Comparison of ENCODE assay signal across 10 cellular contexts in the genomic region with DNA sequence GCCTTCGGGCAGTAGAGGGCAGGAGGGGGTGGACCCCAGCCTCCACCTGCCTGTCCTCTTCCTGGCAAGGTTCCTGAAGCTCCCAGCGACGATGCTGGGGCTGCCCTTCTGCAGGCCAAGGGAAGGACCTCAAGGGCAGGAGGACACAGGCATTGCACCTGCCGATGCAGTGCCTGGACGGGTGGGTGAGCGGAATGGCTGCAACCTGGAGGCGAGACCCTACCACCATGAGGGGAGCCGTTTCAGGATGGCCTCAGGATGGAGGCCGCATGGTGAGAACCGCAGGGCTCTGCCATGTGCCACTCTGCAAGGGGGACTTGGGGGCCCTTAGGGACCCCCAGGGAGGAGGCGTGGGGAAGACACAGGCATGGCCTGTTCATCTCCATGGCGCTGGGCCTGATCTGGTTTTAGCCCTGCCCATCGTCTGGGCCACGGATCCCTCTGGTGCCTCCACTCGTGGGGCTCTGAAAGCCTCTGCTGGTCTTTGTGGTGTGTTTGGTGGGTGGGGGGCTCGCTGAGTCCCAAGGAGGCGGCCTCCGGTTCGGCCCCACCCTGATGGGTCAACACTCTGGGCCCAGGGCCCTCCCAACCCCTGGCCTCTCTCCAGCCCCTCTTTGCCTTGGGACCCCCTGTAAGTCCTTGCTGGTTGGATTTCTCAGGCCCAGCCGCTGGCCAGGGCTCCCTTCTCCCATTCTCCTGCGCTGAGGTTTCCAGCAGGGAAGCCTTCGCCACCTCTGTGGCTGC. TPM values are rescaled to one million over a fixed set of nuclear protein-coding genes. Genes with fewer than 3 reads are reported as not detected.
DNase-seq lines count a peak whose midpoint lies in the region; ATAC-seq and TF ChIP-seq lines count a peak whose summit lies in the region.
"Had no signal": no experiment of that assay in that cellular context is flagged by ENCODE, and none has a peak within 500 bp of the region (broad histone marks: within the 10 kb centered on the region; RNA-seq: fewer than 3 reads in every experiment).

No MANE protein-coding gene starts in this region.

- no peak for TF ChIP-seq CTCF in heart left ventricle (IDR thresholded peaks at IDR 0.05)

- peak overlapping the region; percentile 39 to 95 for H3K4me3 ChIP-seq in CD4-positive, alpha-beta memory T cell (ENCODE audit: low read length in 2 of 2)
- H3K4me3 ChIP-seq in heart left ventricle: peak overlapping the region in 1 of 12 donors; percentile 15

- H3K27ac ChIP-seq in CD4-positive, alpha-beta memory T cell (ENCODE audit: low read depth, low read length): peak overlapping the region; percentile 77
- peak overlapping the region in 2 of 12 donors; percentile 57 to 94 for H3K27ac ChIP-seq in heart left ventricle

- peak overlapping the region; percentile 81 to 99 (median 98) for H3K4me3 Mint-ChIP-seq in CD4-positive, alpha-beta memory T cell
- H3K4me3 Mint-ChIP-seq in activated T-helper 2 cell treated with anti-CD3 and anti-CD28 coated beads, Interferon-gamma antibody, Interleukin-2, Interleukin-4, amounts not matched to agents 10 μg/mL and 5 μg/mL and 100 μg/mL, durations not matched to agents 14 hours and 24 hours and 36 hours (ENCODE audit: low read depth): peak overlapping the region; percentile 100
- peak overlapping the region; percentile 95 to 100 (median 99) for H3K4me3 Mint-ChIP-seq in naive thymus-derived CD8-positive, alpha-beta T cell

- no peak for DNase-seq in CD4-positive, alpha-beta memory T cell
- DNase-seq in activated T-helper 2 cell treated with anti-CD3 and anti-CD28 coated beads, Interferon-gamma antibody, Interleukin-2, Interleukin-4, amounts not matched to agents 10 μg/mL and 5 μg/mL and 100 μg/mL, durations not matched to agents 14 hours and 24 hours and 36 hours (ENCODE audit: low spot score): no peak
- no peak for DNase-seq in naive thymus-derived CD8-positive, alpha-beta T cell
- DNase-seq in NCI-H226 (no peak), SIG-M5 (lab: John Stamatoyannopoulos, UW) (no peak), AG08396 (ENCODE audit: low spot score) (no peak), heart left ventricle (no peak)

- ATAC-seq in HG02938 (IDR thresholded peaks at IDR 0.05; ENCODE audit: unreplicated experiment) (peak; percentile 0), heart left ventricle (no peak)
- ATAC-seq in naive thymus-derived CD8-positive, alpha-beta T cell: no peak

- CTCF ChIA-PET in CD4-positive, alpha-beta memory T cell (lab: Charles Lee; ENCODE audit: partially characterized antibody): interaction anchor here (1.0 to 4.8 kb wide), 14 partner anchors 9 to 451 kb away, joined by 3 to 46 read pairs (median 4); partner anchors contain the start of genes SYT8 and TNNI2

- peaks cover 0 to 17% of the 10 kb centered on the region in 2 donors for H3K36me3 Mint-ChIP-seq in CD4-positive, alpha-beta memory T cell
- H3K36me3 Mint-ChIP-seq in activated T-helper 2 cell treated with anti-CD3 and anti-CD28 coated beads, Interferon-gamma antibody, Interleukin-2, Interleukin-4, amounts not matched to agents 10 μg/mL and 5 μg/mL and 100 μg/mL, durations not matched to agents 14 hours and 24 hours and 36 hours (ENCODE audit: low read depth): peaks cover 23% of the 10 kb centered on the region
- peaks cover 0 to 4% (median 0%) of the 10 kb centered on the region in 3 donors for H3K36me3 Mint-ChIP-seq in naive thymus-derived CD8-positive, alpha-beta T cell

- H3K36me3 ChIP-seq in CD4-positive, alpha-beta memory T cell (ENCODE audit: insufficient read depth, low read length): peaks cover 4% of the 10 kb centered on the region
- no peaks in the 10 kb centered on the region for H3K36me3 ChIP-seq in heart left ventricle

- TF ChIP-seq POLR2A in heart left ventricle (IDR thresholded peaks at IDR 0.05): no peak

- H3K9me3 Mint-ChIP-seq in CD4-positive, alpha-beta memory T cell: no peaks in the 10 kb centered on the region
- H3K9me3 Mint-ChIP-seq in activated T-helper 2 cell treated with anti-CD3 and anti-CD28 coated beads, Interferon-gamma antibody, Interleukin-2, Interleukin-4, amounts not matched to agents 10 μg/mL and 5 μg/mL and 100 μg/mL, durations not matched to agents 14 hours and 24 hours and 36 hours: no peaks in the 10 kb centered on the region
- no peaks in the 10 kb centered on the region for H3K9me3 Mint-ChIP-seq in naive thymus-derived CD8-positive, alpha-beta T cell

- POLR2A ChIA-PET in CD4-positive, alpha-beta memory T cell (lab: Charles Lee; ENCODE audit: partially characterized antibody): interaction anchor here (0.6 to 13.5 kb wide), 18 partner anchors 8 to 300 kb away, joined by 3 to 189 read pairs (median 6); partner anchors contain the start of genes CTSD, MRPL23, PRR33 and TNNI2
- POLR2A ChIA-PET in naive thymus-derived CD8-positive, alpha-beta T cell (lab: Charles Lee): interaction anchor here (0.5 to 12.6 kb wide), 24 partner anchors 9 to 454 kb away, joined by 3 to 163 read pairs (median 5); partner anchors contain the start of genes PRR33 and TNNI2

- intact Hi-C loops in CD4-positive, alpha-beta memory T cell (cut with micrococcal nuclease): loop anchor here (1.0 to 5.0 kb wide), 4 partner anchors 13 to 66 kb away; partner anchors contain the start of genes TNNI2 and TNNT3
- intact Hi-C loops in activated T-helper 2 cell treated with anti-CD3 and anti-CD28 coated beads, Interferon-gamma antibody, Interleukin-2, Interleukin-4, amounts not matched to agents 10 μg/mL and 5 μg/mL and 100 μg/mL, durations not matched to agents 14 hours and 24 hours and 36 hours (cut with micrococcal nuclease): loop anchor here (2.0 kb wide), 2 partner anchors 19 to 1041 kb away; no protein-coding TSS in a partner anchor
- intact Hi-C loops in heart left ventricle (cut with DNase I): no loop called here

- H3K27me3 ChIP-seq in CD4-positive, alpha-beta memory T cell (ENCODE audit: insufficient read depth, low read length): no peaks in the 10 kb centered on the region
- no peaks in the 10 kb centered on the region for H3K27me3 ChIP-seq in heart left ventricle

- H3K27ac Mint-ChIP-seq in CD4-positive, alpha-beta memory T cell: peak overlapping the region; percentile 96 to 99 (median 98)
- peak overlapping the region; percentile 99 for H3K27ac Mint-ChIP-seq in activated T-helper 2 cell treated with anti-CD3 and anti-CD28 coated beads, Interferon-gamma antibody, Interleukin-2, Interleukin-4, amounts not matched to agents 10 μg/mL and 5 μg/mL and 100 μg/mL, durations not matched to agents 14 hours and 24 hours and 36 hours
- peak overlapping the region; percentile 94 to 100 (median 98) for H3K27ac Mint-ChIP-seq in naive thymus-derived CD8-positive, alpha-beta T cell

- peaks cover 76% of the 10 kb centered on the region for H3K4me1 ChIP-seq in CD4-positive, alpha-beta memory T cell (ENCODE audit: insufficient read depth, low read length)
- H3K4me1 ChIP-seq in heart left ventricle: peaks cover 0 to 73% (median 0%) of the 10 kb centered on the region in 12 donors

- no peaks in the 10 kb centered on the region for H3K27me3 Mint-ChIP-seq in CD4-positive, alpha-beta memory T cell
- H3K27me3 Mint-ChIP-seq in activated T-helper 2 cell treated with anti-CD3 and anti-CD28 coated beads, Interferon-gamma antibody, Interleukin-2, Interleukin-4, amounts not matched to agents 10 μg/mL and 5 μg/mL and 100 μg/mL, durations not matched to agents 14 hours and 24 hours and 36 hours (ENCODE audit: low read depth): no peaks in the 10 kb centered on the region
- H3K27me3 Mint-ChIP-seq in naive thymus-derived CD8-positive, alpha-beta T cell: no peaks in the 10 kb centered on the region

- no peaks in the 10 kb centered on the region for H3K9me3 ChIP-seq in CD4-positive, alpha-beta memory T cell (ENCODE audit: control insufficient read depth in 1 of 2, low read length in 2 of 2)
- no peaks in the 10 kb centered on the region for H3K9me3 ChIP-seq in heart left ventricle

- peaks cover 28 to 83% (median 57%) of the 10 kb centered on the region in 4 donors for H3K4me1 Mint-ChIP-seq in CD4-positive, alpha-beta memory T cell
- H3K4me1 Mint-ChIP-seq in activated T-helper 2 cell treated with anti-CD3 and anti-CD28 coated beads, Interferon-gamma antibody, Interleukin-2, Interleukin-4, amounts not matched to agents 10 μg/mL and 5 μg/mL and 100 μg/mL, durations not matched to agents 14 hours and 24 hours and 36 hours (ENCODE audit: low read depth): peaks cover 36% of the 10 kb centered on the region
- H3K4me1 Mint-ChIP-seq in naive thymus-derived CD8-positive, alpha-beta T cell: peaks cover 15 to 84% (median 81%) of the 10 kb centered on the region in 4 donors

- WGBS in heart left ventricle, 4 donors: 91 to 97% (median 95%) methylated on average over 13 to 22 of the region's 22 CpGs

RNA-seq across cellular contexts. Expression of gene LSP1, which starts 1.3 kb away (rescaled TPM):
- 100 to 1,000 TPM; 324 to 327 TPM for total RNA-seq in CD4-positive, alpha-beta memory T cell
- polyA plus RNA-seq in CD4-positive, alpha-beta memory T cell: 100 to 1,000 TPM; 253 to 435 TPM
- total RNA-seq in activated T-helper 2 cell treated with anti-CD3 and anti-CD28 coated beads, Interferon-gamma antibody, Interleukin-2, Interleukin-4, amounts not matched to agents 10 μg/mL and 5 μg/mL and 100 μg/mL, durations not matched to agents 14 hours and 24 hours and 36 hours: 442 and 449 TPM in 2 replicates
- 100 to 1,000 TPM; 287 to 295 TPM for total RNA-seq in naive thymus-derived CD8-positive, alpha-beta T cell
- polyA plus RNA-seq in naive thymus-derived CD8-positive, alpha-beta T cell: 100 to 1,000 TPM; 326 to 438 (median 338) TPM
- total RNA-seq in heart left ventricle: 10 to 100 TPM; 11.4 to 86.8 (median 16.4) TPM
- polyA plus RNA-seq in heart left ventricle: 10 to 100 TPM; 10.0 to 20.6 TPM
- total RNA-seq: pulmonary artery endothelial cell had no signal

RNA-seq across cellular contexts. Expression of gene TNNI2, which starts 12.8 kb away (rescaled TPM):
- total RNA-seq in CD4-positive, alpha-beta memory T cell: not detected
- not detected for polyA plus RNA-seq in CD4-positive, alpha-beta memory T cell
- total RNA-seq in activated T-helper 2 cell treated with anti-CD3 and anti-CD28 coated beads, Interferon-gamma antibody, Interleukin-2, Interleukin-4, amounts not matched to agents 10 μg/mL and 5 μg/mL and 100 μg/mL, durations not matched to agents 14 hours and 24 hours and 36 hours: 0.27 TPM in 1 of 2 replicates, not detected in the other
- total RNA-seq in naive thymus-derived CD8-positive, alpha-beta T cell: not detected
- polyA plus RNA-seq in naive thymus-derived CD8-positive, alpha-beta T cell: not detected
- 1 to 10 TPM in 1 of 9 donors, under 1 TPM in 1, not detected in 7; 0.72 to 3.3 TPM for total RNA-seq in heart left ventricle
- polyA plus RNA-seq in heart left ventricle: under 1 TPM in 1 of 2 donors, not detected in 1; 0.22 TPM
- total RNA-seq: pulmonary artery endothelial cell had no signal

RNA-seq across cellular contexts. Expression of gene SYT8, which starts 16.8 kb away (rescaled TPM):
- not detected for total RNA-seq in CD4-positive, alpha-beta memory T cell
- not detected for polyA plus RNA-seq in CD4-positive, alpha-beta memory T cell
- total RNA-seq in activated T-helper 2 cell treated with anti-CD3 and anti-CD28 coated beads, Interferon-gamma antibody, Interleukin-2, Interleukin-4, amounts not matched to agents 10 μg/mL and 5 μg/mL and 100 μg/mL, durations not matched to agents 14 hours and 24 hours and 36 hours: not detected in 2 replicates
- not detected for total RNA-seq in naive thymus-derived CD8-positive, alpha-beta T cell
- not detected for polyA plus RNA-seq in naive thymus-derived CD8-positive, alpha-beta T cell
- not detected for total RNA-seq in heart left ventricle
- polyA plus RNA-seq in heart left ventricle: under 1 TPM in 1 of 2 donors, not detected in 1; 0.08 TPM
- total RNA-seq: pulmonary artery endothelial cell, subcutaneous adipose tissue had no signal

RNA-seq across cellular contexts. Expression of gene PRR33, which starts 40.1 kb away (rescaled TPM):
- not detected for total RNA-seq in CD4-positive, alpha-beta memory T cell
- polyA plus RNA-seq in CD4-positive, alpha-beta memory T cell: under 1 TPM in 1 of 2 donors, not detected in 1; 0.18 TPM
- 0.05 TPM in 1 of 2 replicates, not detected in the other for total RNA-seq in activated T-helper 2 cell treated with anti-CD3 and anti-CD28 coated beads, Interferon-gamma antibody, Interleukin-2, Interleukin-4, amounts not matched to agents 10 μg/mL and 5 μg/mL and 100 μg/mL, durations not matched to agents 14 hours and 24 hours and 36 hours
- total RNA-seq in naive thymus-derived CD8-positive, alpha-beta T cell: not detected
- polyA plus RNA-seq in naive thymus-derived CD8-positive, alpha-beta T cell: under 1 TPM; 0.06 to 0.15 (median 0.08) TPM
- 1 to 10 TPM in 8 of 9 donors, under 1 TPM in 1; 0.81 to 5.1 (median 2.4) TPM for total RNA-seq in heart left ventricle
- 1 to 10 TPM in 1 of 2 donors, under 1 TPM in 1; 0.08 to 4.6 TPM for polyA plus RNA-seq in heart left ventricle
- total RNA-seq: pulmonary artery endothelial cell, subcutaneous adipose tissue had no signal

Comparison
In these comparisons a context has a peak if more than half of its experiments do, and no peak if none do; other contexts are left out.
1. intact Hi-C loops: an anchor here in CD4-positive, alpha-beta memory T cell (1.0 to 5.0 kb wide) and activated T-helper 2 cell treated with anti-CD3 and anti-CD28 coated beads, Interferon-gamma antibody, Interleukin-2, Interleukin-4, amounts not matched to agents 10 μg/mL and 5 μg/mL and 100 μg/mL, durations not matched to agents 14 hours and 24 hours and 36 hours (2.0 kb wide); none called in heart left ventricle.